ENCODE assay signal across 21 cellular contexts in the genomic region with DNA sequence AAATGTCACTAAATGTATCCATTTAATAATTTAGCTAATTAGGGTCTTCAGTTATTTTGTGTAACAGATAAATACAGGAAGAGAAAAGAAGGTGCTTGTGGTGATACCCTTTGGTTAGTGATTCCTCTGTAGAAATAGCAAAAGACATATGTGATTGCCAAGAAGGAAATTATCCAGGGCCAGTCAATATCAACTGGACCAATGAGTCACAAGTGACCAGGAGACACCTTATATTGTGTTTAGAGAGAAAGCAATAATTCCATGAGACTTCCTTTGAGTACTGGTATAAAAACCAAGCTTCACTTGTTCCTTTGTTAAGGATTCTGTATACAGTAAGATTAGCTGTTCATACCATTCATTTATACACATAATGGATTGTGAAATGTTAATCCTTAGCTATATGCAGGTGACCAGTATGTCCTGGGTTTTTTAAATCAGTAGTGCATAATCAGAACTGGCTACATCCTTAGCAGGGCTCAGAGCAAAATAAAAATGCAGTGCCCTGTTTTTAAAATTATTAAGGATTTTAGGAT. TPM values are rescaled to one million over a fixed set of nuclear protein-coding genes. Genes with fewer than 3 reads are reported as not detected.
DNase-seq lines count a peak whose midpoint lies in the region; ATAC-seq, FAIRE-seq and TF ChIP-seq lines count a peak whose summit lies in the region.
"Had no signal": no experiment of that assay in that cellular context is flagged by ENCODE, and none has a peak within 500 bp of the region (broad histone marks: within the 10 kb centered on the region; RNA-seq: fewer than 3 reads in every experiment).

No MANE protein-coding gene starts in this region.

- FAIRE-seq in astrocyte (lab: Jason Lieb, UNC): no peak
- FAIRE-seq: A204.1, D721Med, GM12878, GM18507 had no signal

- peak overlapping the region; percentile 9 for H3K4me2 ChIP-seq in astrocyte (ENCODE audit: low read length)

- no peak for ATAC-seq in stimulated activated effector memory CD8-positive, alpha-beta T cell treated with anti-CD3 and anti-CD28 coated beads, Interleukin-12 subunit alpha, Interleukin-12 subunit beta, amount 100 ng/mL, for 72 hours
- ATAC-seq in gastrocnemius medialis: no peak
- no peak for ATAC-seq in HG02610 (IDR thresholded peaks at IDR 0.05; ENCODE audit: unreplicated experiment)
- ATAC-seq: CD8-positive, alpha-beta T cell; GM12878 had no signal

- H4K20me1 ChIP-seq in astrocyte (ENCODE audit: insufficient read depth, low read length): no peaks in the 10 kb centered on the region

- H3K4me1 ChIP-seq in astrocyte (ENCODE audit: insufficient read depth, low read length) (peaks cover 17% of the 10 kb centered on the region), gastrocnemius medialis (no peaks in the 10 kb centered on the region)
- H3K4me1 ChIP-seq: BE2C had no signal

- no peak for TF ChIP-seq CTCF in astrocyte (IDR thresholded peaks at IDR 0.05; ENCODE audit: insufficient read depth, low read depth, low read length)
- TF ChIP-seq CTCF in gastrocnemius medialis (IDR thresholded peaks at IDR 0.05 in 4 of 5, conservative IDR thresholded peaks at IDR 0.05 in 1 of 5): no peak

- no peak overlapping the region for H3K9ac ChIP-seq in astrocyte (ENCODE audit: low read length)

- TF ChIP-seq POLR2A in gastrocnemius medialis (IDR thresholded peaks at IDR 0.05): no peak

- H3K4me3 ChIP-seq in astrocyte (ENCODE audit: insufficient read depth, low read depth, low read length) (no peak overlapping the region), gastrocnemius medialis (no peak overlapping the region)
- H3K4me3 ChIP-seq: GM12878 had no signal

- H3K79me2 ChIP-seq in astrocyte (ENCODE audit: insufficient read depth, low read length): no peaks in the 10 kb centered on the region

- intact Hi-C loops in gastrocnemius medialis (cut with DNase I; ENCODE audit: low total_unique reads): no loop called here

- H3K4me3 Mint-ChIP-seq in astrocyte (ENCODE audit: unreplicated experiment): no peak overlapping the region
- H3K4me3 Mint-ChIP-seq in stimulated activated effector memory CD8-positive, alpha-beta T cell treated with anti-CD3 and anti-CD28 coated beads, Interleukin-12 subunit alpha, Interleukin-12 subunit beta, amount 100 ng/mL, for 72 hours: no peak overlapping the region
- H3K4me3 Mint-ChIP-seq: CD8-positive, alpha-beta T cell; HFFc6; IgD-negative memory B cell had no signal

- H3K27ac Mint-ChIP-seq in astrocyte (ENCODE audit: unreplicated experiment): no peak overlapping the region
- H3K27ac Mint-ChIP-seq in stimulated activated effector memory CD8-positive, alpha-beta T cell treated with anti-CD3 and anti-CD28 coated beads, Interleukin-12 subunit alpha, Interleukin-12 subunit beta, amount 100 ng/mL, for 72 hours: no peak overlapping the region
- H3K27ac Mint-ChIP-seq: CD8-positive, alpha-beta T cell; HFFc6 had no signal

- H3K9me3 ChIP-seq in astrocyte (ENCODE audit: insufficient read depth, low read depth, low read length) (no peaks in the 10 kb centered on the region), gastrocnemius medialis (no peaks in the 10 kb centered on the region)
- H3K9me3 ChIP-seq: BE2C had no signal

- H3K36me3 ChIP-seq in astrocyte (ENCODE audit: insufficient read depth, low read length): no peaks in the 10 kb centered on the region
- H3K36me3 ChIP-seq in gastrocnemius medialis: no peaks in the 10 kb centered on the region
- H3K36me3 ChIP-seq: BE2C had no signal

- H3K4me1 Mint-ChIP-seq in astrocyte (ENCODE audit: low read depth, unreplicated experiment): peaks cover 35% of the 10 kb centered on the region
- H3K4me1 Mint-ChIP-seq in stimulated activated effector memory CD8-positive, alpha-beta T cell treated with anti-CD3 and anti-CD28 coated beads, Interleukin-12 subunit alpha, Interleukin-12 subunit beta, amount 100 ng/mL, for 72 hours: peaks cover 12% of the 10 kb centered on the region

- no peak overlapping the region for H3K27ac ChIP-seq in astrocyte (ENCODE audit: low read depth, low read length)
- H3K27ac ChIP-seq in gastrocnemius medialis: no peak overlapping the region
- H3K27ac ChIP-seq: C4-2B had no signal

- H3K36me3 Mint-ChIP-seq in astrocyte (ENCODE audit: low read depth, unreplicated experiment): no peaks in the 10 kb centered on the region
- H3K36me3 Mint-ChIP-seq in stimulated activated effector memory CD8-positive, alpha-beta T cell treated with anti-CD3 and anti-CD28 coated beads, Interleukin-12 subunit alpha, Interleukin-12 subunit beta, amount 100 ng/mL, for 72 hours: peaks cover 67% of the 10 kb centered on the region

- H3K9me3 Mint-ChIP-seq in astrocyte (ENCODE audit: unreplicated experiment): no peaks in the 10 kb centered on the region
- no peaks in the 10 kb centered on the region for H3K9me3 Mint-ChIP-seq in stimulated activated effector memory CD8-positive, alpha-beta T cell treated with anti-CD3 and anti-CD28 coated beads, Interleukin-12 subunit alpha, Interleukin-12 subunit beta, amount 100 ng/mL, for 72 hours
- H3K9me3 Mint-ChIP-seq: CD8-positive, alpha-beta T cell; HFFc6; IgD-negative memory B cell had no signal

- DNase-seq in HT1080 (ENCODE audit: low read depth) (peak; percentile 47), astrocyte (ENCODE audit: low read depth) (no peak), iris pigment epithelial cell (ENCODE audit: low read depth) (peak; percentile 40), GDM1 (lab: John Stamatoyannopoulos, UW) (no peak), gastrocnemius medialis (no peak)
- no peak for DNase-seq in stimulated activated effector memory CD8-positive, alpha-beta T cell treated with anti-CD3 and anti-CD28 coated beads, Interleukin-12 subunit alpha, Interleukin-12 subunit beta, amount 100 ng/mL, for 72 hours (ENCODE audit: low spot score in 2 of 2)
- DNase-seq: BE2C; CD8-positive, alpha-beta T cell; COR-L47; DMS153; DMS79 treated with DMSO at 0.1 percent for 48 hours; EL; HCEC 1CT; HFFc6 had no signal

- H2AFZ ChIP-seq in astrocyte (ENCODE audit: low read depth, low read length): no peak overlapping the region

- no peaks in the 10 kb centered on the region for H3K27me3 Mint-ChIP-seq in astrocyte (ENCODE audit: low read depth, unreplicated experiment)
- H3K27me3 Mint-ChIP-seq: IgD-negative memory B cell had no signal

- in situ Hi-C loops in gastrocnemius medialis (cut with MboI; ENCODE audit: low sequenced_read_pairs in 4 of 4): no loop called here

- H3K27me3 ChIP-seq in astrocyte (ENCODE audit: insufficient read depth, low read length): no peaks in the 10 kb centered on the region
- no peaks in the 10 kb centered on the region for H3K27me3 ChIP-seq in gastrocnemius medialis

RNA-seq across cellular contexts. Expression of a gene that starts 11.7 kb away (rescaled TPM):
- 13.2 and 18.6 TPM in 2 replicates for total RNA-seq in HT1080 (2014; rRNA removed; shearing (Covaris generic))
- polyA plus RNA-seq in HT1080 (2015; cell fraction: cytosol; rRNA removed): 18.7 and 26.2 TPM in 2 replicates
- 22.1 and 23.9 TPM in 2 replicates for polyA plus RNA-seq in HT1080 (2015; cell fraction: nucleus; rRNA removed)
- total RNA-seq in astrocyte (285 and 331 TPM in 2 replicates), gastrocnemius medialis (1 to 10 TPM; 2.4 to 4.2 (median 3.8) TPM)

Comparison
In these comparisons a context has a peak if more than half of its experiments do, and no peak if none do; other contexts are left out.
1. DNase-seq: peak in HT1080 (single experiment) and iris pigment epithelial cell (single experiment); none in astrocyte (single experiment), GDM1 (single experiment), stimulated activated effector memory CD8-positive, alpha-beta T cell treated with anti-CD3 and anti-CD28 coated beads, Interleukin-12 subunit alpha, Interleukin-12 subunit beta, amount 100 ng/mL, for 72 hours (0 of 2) and gastrocnemius medialis (0 of 2).
2. RNA of a gene that starts 11.7 kb away (total RNA-seq): 285 to 331 TPM in astrocyte; 13.2 to 18.6 TPM in HT1080 and 2.4 to 4.2 TPM in gastrocnemius medialis; every median in the first group is over 10 times any median in the second.